In genomic region chr2:168212167-168212566, GRCh38 we compare ENCODE assay signal across 13 cellular contexts. TPM values are rescaled to one million over a fixed set of nuclear protein-coding genes. Genes with fewer than 3 reads are reported as not detected.
A peak's percentile ranks its signal among the peaks of the same experiment; 100 is the strongest.
DNase-seq lines count a peak whose midpoint lies in the region; ATAC-seq, FAIRE-seq and TF ChIP-seq lines count a peak whose summit lies in the region.
"Had no signal": no experiment of that assay in that cellular context is flagged by ENCODE, and none has a peak within 500 bp of the region (broad histone marks: within the 10 kb centered on the region; RNA-seq: fewer than 3 reads in every experiment).

No MANE protein-coding gene starts in this region.

- no peak for DNase-seq in A549 (ENCODE audit: low read depth in 1 of 2, low spot score in 1 of 2)
- no peak for DNase-seq in activated T-helper 1 cell treated with anti-CD3 and anti-CD28 coated beads, Interleukin-12 subunit alpha, Interleukin-12 subunit beta, Interleukin-2, Interleukin-4 antibody, amounts not matched to agents 30 ng/mL and 10 ng/mL and 1 ng/mL, durations not matched to agents 14 hours and 24 hours and 36 hours (ENCODE audit: low spot score)
- DNase-seq in memory B cell (ENCODE audit: low spot score in 2 of 2) = no peak
- no peak for DNase-seq in LoVo (ENCODE audit: low spot score)
- DNase-seq: dorsolateral prefrontal cortex, NCI-H1417 treated with DMSO at 0.1 percent for 48 hours had no signal

- peak overlapping the region; percentile 59 for H3K4me2 ChIP-seq in A549
- H3K4me2 ChIP-seq: BLaER1 had no signal

- no peaks in the 10 kb centered on the region for H3K27me3 Mint-ChIP-seq in activated T-helper 1 cell treated with anti-CD3 and anti-CD28 coated beads, Interleukin-12 subunit alpha, Interleukin-12 subunit beta, Interleukin-2, Interleukin-4 antibody, amounts not matched to agents 30 ng/mL and 10 ng/mL and 1 ng/mL, durations not matched to agents 14 hours and 24 hours and 36 hours (ENCODE audit: insufficient read depth)
- H3K27me3 Mint-ChIP-seq in memory B cell = no peaks in the 10 kb centered on the region

- CTCF ChIA-PET in A549 (lab: Yijun Ruan, JAX) = no interaction called here

- no peaks in the 10 kb centered on the region for H3K9me3 ChIP-seq in A549

- H3K4me1 Mint-ChIP-seq in activated T-helper 1 cell treated with anti-CD3 and anti-CD28 coated beads, Interleukin-12 subunit alpha, Interleukin-12 subunit beta, Interleukin-2, Interleukin-4 antibody, amounts not matched to agents 30 ng/mL and 10 ng/mL and 1 ng/mL, durations not matched to agents 14 hours and 24 hours and 36 hours (ENCODE audit: low read depth) = peaks cover 52% of the 10 kb centered on the region
- peaks cover 39% of the 10 kb centered on the region for H3K4me1 Mint-ChIP-seq in memory B cell

- no peak for ATAC-seq in A549
- peak; percentile 37 for ATAC-seq in GM21526 (IDR thresholded peaks at IDR 0.05; ENCODE audit: low FRiP score, unreplicated experiment)
- no peak for ATAC-seq in memory B cell (ENCODE audit: low read depth)
- ATAC-seq in HG02623 (IDR thresholded peaks at IDR 0.05; ENCODE audit: unreplicated experiment) = no peak
- no peak for ATAC-seq in HG03378 (IDR thresholded peaks at IDR 0.05; ENCODE audit: unreplicated experiment)
- no peak for ATAC-seq in HG02759 (IDR thresholded peaks at IDR 0.05; ENCODE audit: unreplicated experiment)

- peak overlapping the region; percentile 85 for H3K27ac Mint-ChIP-seq in activated T-helper 1 cell treated with anti-CD3 and anti-CD28 coated beads, Interleukin-12 subunit alpha, Interleukin-12 subunit beta, Interleukin-2, Interleukin-4 antibody, amounts not matched to agents 30 ng/mL and 10 ng/mL and 1 ng/mL, durations not matched to agents 14 hours and 24 hours and 36 hours
- peak overlapping the region; percentile 10 for H3K27ac Mint-ChIP-seq in memory B cell

- 79% methylated on average over 4 of the region's 4 CpGs for WGBS in A549 (ENCODE audit: missing lambda C conversion rate)

- H3K9me3 Mint-ChIP-seq in activated T-helper 1 cell treated with anti-CD3 and anti-CD28 coated beads, Interleukin-12 subunit alpha, Interleukin-12 subunit beta, Interleukin-2, Interleukin-4 antibody, amounts not matched to agents 30 ng/mL and 10 ng/mL and 1 ng/mL, durations not matched to agents 14 hours and 24 hours and 36 hours = no peaks in the 10 kb centered on the region
- peaks cover 2% of the 10 kb centered on the region for H3K9me3 Mint-ChIP-seq in memory B cell
- H3K9me3 Mint-ChIP-seq: neural crest cell had no signal

- no peak for TF ChIP-seq RAD21 in A549 (conservative IDR thresholded peaks at IDR 0.05 in 1 of 2, IDR thresholded peaks at IDR 0.05 in 1 of 2)

- peaks cover 6% of the 10 kb centered on the region for H3K36me3 Mint-ChIP-seq in activated T-helper 1 cell treated with anti-CD3 and anti-CD28 coated beads, Interleukin-12 subunit alpha, Interleukin-12 subunit beta, Interleukin-2, Interleukin-4 antibody, amounts not matched to agents 30 ng/mL and 10 ng/mL and 1 ng/mL, durations not matched to agents 14 hours and 24 hours and 36 hours (ENCODE audit: low read depth)
- peaks cover 2% of the 10 kb centered on the region for H3K36me3 Mint-ChIP-seq in memory B cell

- TF ChIP-seq POLR2A in A549 (IDR thresholded peaks at IDR 0.05; ENCODE audit: low read length) = no peak

- TF ChIP-seq EP300 in A549 (IDR thresholded peaks at IDR 0.05) = no peak

- H3K4me3 Mint-ChIP-seq in activated T-helper 1 cell treated with anti-CD3 and anti-CD28 coated beads, Interleukin-12 subunit alpha, Interleukin-12 subunit beta, Interleukin-2, Interleukin-4 antibody, amounts not matched to agents 30 ng/mL and 10 ng/mL and 1 ng/mL, durations not matched to agents 14 hours and 24 hours and 36 hours = peak overlapping the region; percentile 0
- no peak overlapping the region for H3K4me3 Mint-ChIP-seq in memory B cell
- H3K4me3 Mint-ChIP-seq: neural crest cell had no signal

- FAIRE-seq in A549 (lab: Jason Lieb, UNC) = no peak
- FAIRE-seq: TTC549 had no signal

- H3K4me3 ChIP-seq in A549 = no peak overlapping the region
- H3K4me3 ChIP-seq: BLaER1, dorsolateral prefrontal cortex had no signal

- TF ChIP-seq CTCF in A549 (IDR thresholded peaks at IDR 0.05) = no peak

- POLR2A ChIA-PET in A549 (lab: Yijun Ruan, JAX) = no interaction called here

- H3K4me1 ChIP-seq in A549 = peaks cover 25% of the 10 kb centered on the region

- peak overlapping the region; percentile 43 to 64; a peak in 4 of 6 replicates for H3K27ac ChIP-seq in A549
- H3K27ac ChIP-seq: BLaER1, dorsolateral prefrontal cortex had no signal

- intact Hi-C loops in activated T-helper 1 cell treated with anti-CD3 and anti-CD28 coated beads, Interleukin-12 subunit alpha, Interleukin-12 subunit beta, Interleukin-2, Interleukin-4 antibody, amounts not matched to agents 30 ng/mL and 10 ng/mL and 1 ng/mL, durations not matched to agents 14 hours and 24 hours and 36 hours (cut with micrococcal nuclease) = loop anchor here (1.0 to 2.0 kb wide), 2 partner anchors 12 to 221 kb away; no protein-coding TSS in a partner anchor

TF ChIP-seq in A549, 52 proteins besides CTCF, POLR2A, EP300 and RAD21 (continues in another document):
- no peak for TF ChIP-seq POLR2AphosphoS2 (conservative IDR thresholded peaks at IDR 0.05; ENCODE audit: low read length)
- TF ChIP-seq CHD4 (IDR thresholded peaks at IDR 0.05; ENCODE audit: borderline replicate concordance) = no peak
- TF ChIP-seq HES2 (IDR thresholded peaks at IDR 0.05) = no peak
- no peak for TF ChIP-seq CBX2 (IDR thresholded peaks at IDR 0.05; ENCODE audit: borderline replicate concordance, low read depth)
- TF ChIP-seq RCOR1 (IDR thresholded peaks at IDR 0.05; ENCODE audit: low read depth, low read length) = no peak
- TF ChIP-seq ZNF302 (CRISPR knock-in tag; IDR thresholded peaks at IDR 0.05) = no peak
- TF ChIP-seq EHF (CRISPR knock-in tag; IDR thresholded peaks at IDR 0.05) = no peak
- no peak for TF ChIP-seq ESRRA (IDR thresholded peaks at IDR 0.05; ENCODE audit: borderline replicate concordance, low read length)
- no peak for TF ChIP-seq ELK1 (IDR thresholded peaks at IDR 0.05; ENCODE audit: low read depth, low read length)
- no peak for TF ChIP-seq HOXA7 (CRISPR knock-in tag; IDR thresholded peaks at IDR 0.05)
- TF ChIP-seq, protein P1, sequence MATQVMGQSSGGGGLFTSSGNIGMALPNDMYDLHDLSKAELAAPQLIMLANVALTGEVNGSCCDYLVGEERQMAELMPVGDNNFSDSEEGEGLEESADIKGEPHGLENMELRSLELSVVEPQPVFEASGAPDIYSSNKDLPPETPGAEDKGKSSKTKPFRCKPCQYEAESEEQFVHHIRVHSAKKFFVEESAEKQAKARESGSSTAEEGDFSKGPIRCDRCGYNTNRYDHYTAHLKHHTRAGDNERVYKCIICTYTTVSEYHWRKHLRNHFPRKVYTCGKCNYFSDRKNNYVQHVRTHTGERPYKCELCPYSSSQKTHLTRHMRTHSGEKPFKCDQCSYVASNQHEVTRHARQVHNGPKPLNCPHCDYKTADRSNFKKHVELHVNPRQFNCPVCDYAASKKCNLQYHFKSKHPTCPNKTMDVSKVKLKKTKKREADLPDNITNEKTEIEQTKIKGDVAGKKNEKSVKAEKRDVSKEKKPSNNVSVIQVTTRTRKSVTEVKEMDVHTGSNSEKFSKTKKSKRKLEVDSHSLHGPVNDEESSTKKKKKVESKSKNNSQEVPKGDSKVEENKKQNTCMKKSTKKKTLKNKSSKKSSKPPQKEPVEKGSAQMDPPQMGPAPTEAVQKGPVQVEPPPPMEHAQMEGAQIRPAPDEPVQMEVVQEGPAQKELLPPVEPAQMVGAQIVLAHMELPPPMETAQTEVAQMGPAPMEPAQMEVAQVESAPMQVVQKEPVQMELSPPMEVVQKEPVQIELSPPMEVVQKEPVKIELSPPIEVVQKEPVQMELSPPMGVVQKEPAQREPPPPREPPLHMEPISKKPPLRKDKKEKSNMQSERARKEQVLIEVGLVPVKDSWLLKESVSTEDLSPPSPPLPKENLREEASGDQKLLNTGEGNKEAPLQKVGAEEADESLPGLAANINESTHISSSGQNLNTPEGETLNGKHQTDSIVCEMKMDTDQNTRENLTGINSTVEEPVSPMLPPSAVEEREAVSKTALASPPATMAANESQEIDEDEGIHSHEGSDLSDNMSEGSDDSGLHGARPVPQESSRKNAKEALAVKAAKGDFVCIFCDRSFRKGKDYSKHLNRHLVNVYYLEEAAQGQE (IDR thresholded peaks at IDR 0.05) = no peak
- TF ChIP-seq NFE2L2 (conservative IDR thresholded peaks at IDR 0.05; ENCODE audit: low read length) = no peak
- TF ChIP-seq, protein P2, sequence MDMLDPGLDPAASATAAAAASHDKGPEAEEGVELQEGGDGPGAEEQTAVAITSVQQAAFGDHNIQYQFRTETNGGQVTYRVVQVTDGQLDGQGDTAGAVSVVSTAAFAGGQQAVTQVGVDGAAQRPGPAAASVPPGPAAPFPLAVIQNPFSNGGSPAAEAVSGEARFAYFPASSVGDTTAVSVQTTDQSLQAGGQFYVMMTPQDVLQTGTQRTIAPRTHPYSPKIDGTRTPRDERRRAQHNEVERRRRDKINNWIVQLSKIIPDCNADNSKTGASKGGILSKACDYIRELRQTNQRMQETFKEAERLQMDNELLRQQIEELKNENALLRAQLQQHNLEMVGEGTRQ (IDR thresholded peaks at IDR 0.05) = no peak
- TF ChIP-seq ZSCAN20 (CRISPR knock-in tag; IDR thresholded peaks at IDR 0.05) = no peak
- TF ChIP-seq KDM5A (IDR thresholded peaks at IDR 0.05) = no peak

RNA-seq across cellular contexts. Expression of gene STK39, which starts 35.2 kb away (rescaled TPM):
- polyA plus RNA-seq in A549 (2011; rRNA removed) (17.9 and 27.2 TPM in 2 replicates), A549 (2017; fragmentation: RNase III; extraction: RNeasy Plus Mini Kit Qiagen cat#74134 plus additional on column Dnase treatment) (11.2 to 14.2 TPM (median 14.1 TPM) in 3 replicates)
- polyA plus RNA-seq in A549 (2012; cell fraction: cytosol; rRNA removed) = 5.1 and 5.5 TPM in 2 replicates
- 2.0 and 4.6 TPM in 2 replicates for polyA plus RNA-seq in A549 (2012; cell fraction: nucleus; rRNA removed)
- polyA minus RNA-seq in A549 (2011; rRNA and poly(A)+ RNA removed) = 7.4 and 7.6 TPM in 2 replicates
- total RNA-seq in activated T-helper 1 cell treated with anti-CD3 and anti-CD28 coated beads, Interleukin-12 subunit alpha, Interleukin-12 subunit beta, Interleukin-2, Interleukin-4 antibody, amounts not matched to agents 30 ng/mL and 10 ng/mL and 1 ng/mL, durations not matched to agents 14 hours and 24 hours and 36 hours = 32.6 and 34.9 TPM in 2 replicates
